11 cellular contexts compared by ENCODE assay signal in the genomic region with DNA sequence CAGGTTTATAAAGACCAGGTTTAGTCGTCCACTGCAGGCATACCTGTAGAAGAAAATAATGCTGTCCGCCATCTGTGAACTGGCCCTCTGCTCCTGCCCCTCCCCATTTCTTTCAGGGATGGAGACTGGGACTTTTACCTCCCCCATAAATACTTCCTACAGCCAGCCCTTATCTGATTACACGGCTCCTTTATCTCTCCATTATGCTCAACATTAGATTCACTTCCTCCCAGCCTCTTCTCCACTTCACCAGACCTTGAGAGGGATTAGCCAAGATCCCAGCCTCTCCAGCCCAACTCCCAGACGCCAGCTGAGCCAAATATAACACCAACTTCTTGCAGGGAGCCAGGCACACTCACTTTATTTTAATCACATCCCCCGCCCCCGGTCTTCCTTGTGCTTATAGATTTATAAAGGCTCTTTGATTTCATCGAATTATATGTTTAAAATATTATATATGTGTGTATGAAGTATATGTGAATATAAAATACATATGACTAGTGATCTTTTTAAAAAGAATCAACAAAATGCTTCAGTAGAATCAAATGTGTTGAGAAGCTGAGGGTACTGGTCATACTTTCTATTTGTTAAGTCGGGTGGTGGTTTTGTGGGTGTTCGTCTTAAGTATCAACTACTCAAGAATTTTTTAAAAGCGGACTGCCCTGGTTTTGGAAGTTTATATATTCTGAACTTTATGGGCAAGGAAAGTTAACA.
A peak's percentile ranks its signal among the peaks of the same experiment; 100 is the strongest.
DNase-seq lines count a peak whose midpoint lies in the region; ATAC-seq and TF ChIP-seq lines count a peak whose summit lies in the region.
"Had no signal": no experiment of that assay in that cellular context is flagged by ENCODE, and none has a peak within 500 bp of the region (broad histone marks: within the 10 kb centered on the region; RNA-seq: fewer than 3 reads in every experiment).

No MANE protein-coding gene starts in this region.

- peaks cover 11% of the 10 kb centered on the region for H3K79me2 ChIP-seq in neural progenitor cell (ENCODE audit: low read depth)

- no peak overlapping the region for H2AFZ ChIP-seq in neural progenitor cell (replicated peaks)

- H3K4me1 Mint-ChIP-seq in endothelial cell (ENCODE audit: unreplicated experiment) (peaks cover 36% of the 10 kb centered on the region), neural progenitor cell (peaks cover 72% of the 10 kb centered on the region)

- peaks cover 20% of the 10 kb centered on the region for H3F3A ChIP-seq in neural progenitor cell (ENCODE audit: low read depth)

- ATAC-seq in GM18909 (IDR thresholded peaks at IDR 0.05; ENCODE audit: poor library complexity, unreplicated experiment) (no peak), HG03439 (IDR thresholded peaks at IDR 0.05; ENCODE audit: unreplicated experiment) (no peak)

- no peak overlapping the region for H3K27ac ChIP-seq in neural progenitor cell

- H3K4me3 ChIP-seq in neural progenitor cell, result no peak overlapping the region
- H3K4me3 ChIP-seq: ascending aorta, thoracic aorta had no signal

- peaks cover 37% of the 10 kb centered on the region for H3K4me1 ChIP-seq in neural progenitor cell

- H3K4me3 Mint-ChIP-seq in endothelial cell (ENCODE audit: unreplicated experiment), result no peak overlapping the region
- H3K4me3 Mint-ChIP-seq in neural progenitor cell, result peak overlapping the region; percentile 51

- H3K27me3 Mint-ChIP-seq in endothelial cell (ENCODE audit: unreplicated experiment), result peaks cover 8% of the 10 kb centered on the region
- peaks cover 2% of the 10 kb centered on the region for H3K27me3 Mint-ChIP-seq in neural progenitor cell (ENCODE audit: insufficient read depth, low read depth)

- H3K9me3 Mint-ChIP-seq in endothelial cell (ENCODE audit: unreplicated experiment), result no peaks in the 10 kb centered on the region
- H3K9me3 Mint-ChIP-seq in neural progenitor cell, result peaks cover 6% of the 10 kb centered on the region

- H3K36me3 ChIP-seq in neural progenitor cell, result no peaks in the 10 kb centered on the region
- H3K36me3 ChIP-seq: ascending aorta, thoracic aorta had no signal

- H3K9ac ChIP-seq in neural progenitor cell, result no peak overlapping the region

- DNase-seq in ELF-1 (ENCODE audit: low read depth, low spot score) (peak; percentile 63), NCI-H82 (lab: John Stamatoyannopoulos, UW) (peak; percentile 97), endothelial cell (ENCODE audit: low spot score) (no peak), neural progenitor cell (ENCODE audit: low spot score) (no peak), NCI-H774 (lab: John Stamatoyannopoulos, UW) (no peak)
- DNase-seq in effector CD4-positive, alpha-beta T cell, result no peak
- DNase-seq: NCI-H1048 had no signal

- no peaks in the 10 kb centered on the region for H3K27me3 ChIP-seq in neural progenitor cell
- H3K27me3 ChIP-seq: ascending aorta had no signal

- no peaks in the 10 kb centered on the region for H3K36me3 Mint-ChIP-seq in endothelial cell (ENCODE audit: low read depth, unreplicated experiment)
- peaks cover 18% of the 10 kb centered on the region for H3K36me3 Mint-ChIP-seq in neural progenitor cell

- peak overlapping the region; percentile 40 for H3K4me2 ChIP-seq in neural progenitor cell

- TF ChIP-seq CTCF in endothelial cell (IDR thresholded peaks at IDR 0.05; ENCODE audit: unreplicated experiment) (no peak), neural progenitor cell (IDR thresholded peaks at IDR 0.05) (no peak)

- H3K27ac Mint-ChIP-seq in endothelial cell (ENCODE audit: unreplicated experiment) (peak overlapping the region; percentile 12), neural progenitor cell (no peak overlapping the region)

- H3K9me3 ChIP-seq in neural progenitor cell (ENCODE audit: low read depth), result no peaks in the 10 kb centered on the region
- H3K9me3 ChIP-seq: ascending aorta, thoracic aorta had no signal

- H4K20me1 ChIP-seq in neural progenitor cell (ENCODE audit: low read depth), result peaks cover 67% of the 10 kb centered on the region

Comparison
In these comparisons a context has a peak if more than half of its experiments do, and no peak if none do; other contexts are left out.
1. DNase-seq: peak in ELF-1 (single experiment) and NCI-H82 (single experiment); none in endothelial cell (single experiment), neural progenitor cell (single experiment), NCI-H774 (single experiment) and effector CD4-positive, alpha-beta T cell (single experiment).